ENCODE assay signal across 2 cellular contexts in the genomic region with DNA sequence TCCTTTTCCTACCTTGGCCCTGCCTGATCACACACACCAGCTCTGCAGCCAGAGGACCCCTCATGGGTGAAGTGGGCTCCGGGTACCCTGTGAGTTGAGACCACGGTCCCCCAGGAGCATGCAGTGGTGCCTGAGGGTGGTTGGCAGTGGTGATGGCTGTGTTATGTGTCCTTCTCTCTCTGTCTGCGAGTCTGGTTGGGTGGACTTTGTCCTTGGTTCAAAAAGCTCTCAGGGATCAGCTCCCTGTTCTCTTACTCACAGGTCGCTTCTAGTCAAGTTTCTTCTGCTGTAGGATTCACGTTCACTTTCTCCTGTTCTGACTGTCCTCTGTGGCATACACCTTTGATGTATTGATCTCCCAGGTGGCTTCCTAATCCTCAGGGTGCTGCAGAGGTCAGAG.
TF ChIP-seq lines count a peak whose summit lies in the region.

No MANE protein-coding gene starts in this region.

TF ChIP-seq in HepG2, 621 proteins besides CTCF, POLR2A, EP300 and RAD21:
- TF ChIP-seq ZNF772 (CRISPR knock-in tag; IDR thresholded peaks at IDR 0.05) (no peak), TFAP4 (IDR thresholded peaks at IDR 0.05; ENCODE audit: borderline replicate concordance, low read depth) (no peak), HNF4A (CRISPR knock-in tag; IDR thresholded peaks at IDR 0.05) (peak; percentile 54), SUZ12 (IDR thresholded peaks at IDR 0.05; ENCODE audit: low read depth, low read length) (no peak)
- TF ChIP-seq, protein P1, sequence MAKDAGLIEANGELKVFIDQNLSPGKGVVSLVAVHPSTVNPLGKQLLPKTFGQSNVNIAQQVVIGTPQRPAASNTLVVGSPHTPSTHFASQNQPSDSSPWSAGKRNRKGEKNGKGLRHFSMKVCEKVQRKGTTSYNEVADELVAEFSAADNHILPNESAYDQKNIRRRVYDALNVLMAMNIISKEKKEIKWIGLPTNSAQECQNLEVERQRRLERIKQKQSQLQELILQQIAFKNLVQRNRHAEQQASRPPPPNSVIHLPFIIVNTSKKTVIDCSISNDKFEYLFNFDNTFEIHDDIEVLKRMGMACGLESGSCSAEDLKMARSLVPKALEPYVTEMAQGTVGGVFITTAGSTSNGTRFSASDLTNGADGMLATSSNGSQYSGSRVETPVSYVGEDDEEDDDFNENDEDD (CRISPR knock-in tag; IDR thresholded peaks at IDR 0.05; ENCODE audit: borderline replicate concordance), result no peak

TF ChIP-seq in endothelial cell of umbilical vein, 7 proteins besides CTCF, POLR2A, EP300 and RAD21:
- TF ChIP-seq GATA2 (IDR thresholded peaks at IDR 0.05; ENCODE audit: insufficient read depth, insufficient read length, low read depth, low read length) (no peak), JUN (IDR thresholded peaks at IDR 0.05; ENCODE audit: borderline replicate concordance, insufficient read depth, insufficient read length, low read depth) (no peak), EZH2 (IDR thresholded peaks at IDR 0.05; ENCODE audit: borderline replicate concordance, low read depth, low read length, severe bottlenecking) (no peak)
- TF ChIP-seq, protein P2, sequence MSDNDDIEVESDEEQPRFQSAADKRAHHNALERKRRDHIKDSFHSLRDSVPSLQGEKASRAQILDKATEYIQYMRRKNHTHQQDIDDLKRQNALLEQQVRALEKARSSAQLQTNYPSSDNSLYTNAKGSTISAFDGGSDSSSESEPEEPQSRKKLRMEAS (IDR thresholded peaks at IDR 0.05; ENCODE audit: insufficient read depth, insufficient read length), result no peak
